In the genomic region with DNA sequence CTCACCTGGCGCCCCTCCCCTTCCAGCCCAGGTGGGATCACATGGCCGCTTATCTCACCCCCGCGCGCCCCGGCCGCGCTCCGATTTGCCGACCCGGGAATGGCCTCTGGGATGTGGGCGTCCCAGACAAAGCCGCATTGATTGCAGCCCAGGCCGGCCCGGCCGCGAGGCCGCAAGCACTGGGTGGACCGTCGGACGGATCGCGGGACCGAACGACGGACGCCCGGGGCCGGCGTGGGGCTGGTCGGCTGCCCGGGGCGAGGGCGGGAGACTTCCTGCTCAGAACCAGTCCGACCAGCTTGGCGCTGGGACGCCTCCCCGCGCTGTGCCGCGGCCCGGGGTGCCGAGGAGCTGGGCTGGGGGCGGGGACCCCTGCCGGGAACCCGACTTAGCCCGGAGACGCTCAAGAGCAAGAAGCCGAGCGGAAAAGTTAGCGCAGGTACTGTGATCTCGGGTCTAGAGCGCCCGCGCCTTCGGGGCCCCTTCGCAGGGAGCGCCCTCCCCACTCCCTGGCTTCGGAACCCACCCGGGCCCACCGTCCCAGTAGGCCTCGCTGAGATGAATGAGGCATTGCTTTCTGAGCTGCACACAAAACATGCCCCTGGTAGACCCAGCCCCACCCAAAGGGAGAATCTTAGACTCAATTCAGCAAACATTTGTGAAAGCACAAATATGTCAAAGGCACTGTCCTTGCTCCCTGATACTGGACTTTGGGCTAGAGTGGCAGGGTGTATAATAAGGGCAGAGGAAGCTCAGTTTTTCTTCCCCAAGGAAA, we compare ENCODE assay signal across 10 cellular contexts. TPM values are rescaled to one million over a fixed set of nuclear protein-coding genes. Genes with fewer than 3 reads are reported as not detected.
DNase-seq lines count a peak whose midpoint lies in the region; ATAC-seq, FAIRE-seq and TF ChIP-seq lines count a peak whose summit lies in the region.
"Had no signal": no experiment of that assay in that cellular context is flagged by ENCODE, and none has a peak within 500 bp of the region (broad histone marks: within the 10 kb centered on the region; RNA-seq: fewer than 3 reads in every experiment).

No MANE protein-coding gene starts in this region.

- H3K36me3 ChIP-seq in H1 (ENCODE audit: control insufficient read depth in 2 of 4, insufficient read depth in 4 of 4, low read length in 3 of 4) (no peaks in the 10 kb centered on the region), mesendoderm (ENCODE audit: control insufficient read depth, insufficient read depth, low read length) (no peaks in the 10 kb centered on the region)
- H3K36me3 ChIP-seq: BLaER1 treated with 17β-estradiol and CSF1 and Interleukin-3, amounts not matched to agents 10 nM and 100 nM had no signal

- ATAC-seq in HG03135 (IDR thresholded peaks at IDR 0.05; ENCODE audit: unreplicated experiment), result no peak

- H3K9ac ChIP-seq in H1 (replicated peaks in 1 of 4; ENCODE audit: extremely low read depth in 1 of 4, low read depth in 3 of 4, low read length in 3 of 4) (peak overlapping the region; percentile 51 to 74 (median 64)), mesendoderm (ENCODE audit: low read length) (peak overlapping the region; percentile 83)
- H3K9ac ChIP-seq: BLaER1 treated with 17β-estradiol and CSF1 and Interleukin-3, amounts not matched to agents 10 nM and 100 nM had no signal

- CTCF ChIA-PET in H1 (lab: Charles Lee; ENCODE audit: partially characterized antibody), result interaction anchor here (0.8 to 14.7 kb wide), 11 partner anchors 10 to 146 kb away, joined by 3 to 371 read pairs (median 4); a partner anchor contains a TSS

- H2AK5ac ChIP-seq in H1 (ENCODE audit: low read depth, low read length) (no peak overlapping the region), mesendoderm (ENCODE audit: low read length) (no peak overlapping the region)

- peaks cover 0 to 3% of the 10 kb centered on the region in 2 experiments for H4K20me1 ChIP-seq in H1 (replicated peaks in 1 of 2; ENCODE audit: control insufficient read depth in 1 of 2, insufficient read depth in 2 of 2, low read length in 2 of 2)
- H4K20me1 ChIP-seq: BLaER1 treated with 17β-estradiol and CSF1 and Interleukin-3, amounts not matched to agents 10 nM and 100 nM had no signal

- no peak for TF ChIP-seq EP300 in H1 (IDR thresholded peaks at IDR 0.05; ENCODE audit: borderline replicate concordance in 1 of 2, low read depth in 2 of 2, low read length in 2 of 2)

- no peak for FAIRE-seq in H1 (lab: Jason Lieb, UNC)

- H3K27me3 ChIP-seq in H1 (replicated peaks in 1 of 4; ENCODE audit: control insufficient read depth in 3 of 4, extremely low read depth in 1 of 4, insufficient read depth in 3 of 4, low read length in 3 of 4) (peaks cover 0 to 12% (median 2%) of the 10 kb centered on the region in 4 experiments; a peak in 5 of 7 replicates), mesendoderm (ENCODE audit: insufficient read depth, low read length, poor library complexity) (no peaks in the 10 kb centered on the region)
- H3K27me3 ChIP-seq: BLaER1 treated with 17β-estradiol and CSF1 and Interleukin-3, amounts not matched to agents 10 nM and 100 nM had no signal

- H4K5ac ChIP-seq in H1 (ENCODE audit: insufficient read length, low read depth, low read length) (peak overlapping the region; percentile 34), mesendoderm (ENCODE audit: low read length) (no peak overlapping the region)

- no peak overlapping the region for H2BK12ac ChIP-seq in H1 (ENCODE audit: low read depth, low read length)

- WGBS in H1 (ENCODE audit: extremely low coverage in 1 of 2, insufficient coverage in 1 of 2, insufficient read length in 1 of 2, insufficient replicate concordance in 2 of 2, low coverage in 1 of 2, low lambda C conversion rate in 2 of 2, missing lambda C conversion rate in 1 of 2), 2 experiments, result 3% methylated on average over 41 of the region's 62 CpGs; no CpG with 5 or more reads in 1 of the 2 experiments
- whole genome bisulfite sequencing in mesendoderm (ENCODE audit: extremely low coverage, insufficient coverage, low lambda C conversion rate), result no CpG with 5 or more reads among the region's 62 CpGs

- H2BK15ac ChIP-seq in H1 (ENCODE audit: low read length), result 0 out of 2 replicates have a peak overlapping the region, but pooled peaks have one; percentile 48
- peak overlapping the region; percentile 75 for H2BK15ac ChIP-seq in mesendoderm (replicated peaks; ENCODE audit: low read depth)

- H3K4me3 ChIP-seq in H1 (ENCODE audit: extremely low read depth in 1 of 4, insufficient read depth in 2 of 4, low read depth in 3 of 4, low read length in 4 of 4) (peak overlapping the region; percentile 51 to 74 (median 60)), mesendoderm (ENCODE audit: low read length) (peak overlapping the region; percentile 4)
- H3K4me3 ChIP-seq: BLaER1 treated with 17β-estradiol and CSF1 and Interleukin-3, amounts not matched to agents 10 nM and 100 nM had no signal

- H2BK120ac ChIP-seq in H1 (replicated peaks; ENCODE audit: low read depth, low read length) (no peak overlapping the region), mesendoderm (ENCODE audit: low read depth, low read length) (no peak overlapping the region)

- H4K8ac ChIP-seq in H1 (ENCODE audit: extremely low read depth, insufficient read depth, low read length) (peak overlapping the region; percentile 90), mesendoderm (ENCODE audit: low read depth, low read length) (no peak overlapping the region)

- peak in 1 of 2 experiments; percentile 75; a peak in 2 of 3 replicates for TF ChIP-seq POLR2A in H1 (IDR thresholded peaks at IDR 0.05; ENCODE audit: control extremely low read depth in 1 of 2, low read depth in 2 of 2, low read length in 2 of 2)

- TF ChIP-seq CTCF in 22Rv1 (IDR thresholded peaks at IDR 0.05) (no peak), H1 (IDR thresholded peaks at IDR 0.05; ENCODE audit: control extremely low read depth in 1 of 3, insufficient read depth in 1 of 3, low read depth in 1 of 3, low read length in 3 of 3) (no peak)

- peak overlapping the region; percentile 72 for H3K27ac ChIP-seq in 22Rv1
- H3K27ac ChIP-seq in H1 (ENCODE audit: low read depth, low read length), result no peak overlapping the region
- no peak overlapping the region for H3K27ac ChIP-seq in mesendoderm (ENCODE audit: low read depth, low read length)
- H3K27ac ChIP-seq: BLaER1 treated with 17β-estradiol and CSF1 and Interleukin-3, amounts not matched to agents 10 nM and 100 nM had no signal

- H3K18ac ChIP-seq in H1 (ENCODE audit: extremely low read depth, low read length), result peak overlapping the region; percentile 55
- H3K18ac ChIP-seq in mesendoderm (ENCODE audit: low read length), result peak overlapping the region; percentile 65

- H3K23ac ChIP-seq in H1 (ENCODE audit: insufficient read length) (no peak overlapping the region), mesendoderm (ENCODE audit: low read length) (peak overlapping the region; percentile 85)

- H3K79me1 ChIP-seq in H1 (ENCODE audit: low read depth, low read length) (peaks cover 2% of the 10 kb centered on the region), mesendoderm (ENCODE audit: low read length) (no peaks in the 10 kb centered on the region)

- DNase-seq in NCI-H1105 (lab: John Stamatoyannopoulos, UW), result peak; percentile 59
- DNase-seq in H1 (ENCODE audit: low read depth in 1 of 2, low spot score in 2 of 2), result peak; percentile 13 to 85
- DNase-seq in mesendoderm, result peak; percentile 73
- DNase-seq in central memory CD4-positive, alpha-beta T cell, result no peak
- no peak for DNase-seq in NCI-H128 (lab: John Stamatoyannopoulos, UW; ENCODE audit: unreplicated experiment)
- DNase-seq in T1000 (lab: John Stamatoyannopoulos, UW), result no peak

- H3K14ac ChIP-seq in H1 (ENCODE audit: insufficient read length), result no peak overlapping the region

- no peak for TF ChIP-seq RAD21 in H1 (IDR thresholded peaks at IDR 0.05 in 1 of 2, conservative IDR thresholded peaks at IDR 0.05 in 1 of 2; ENCODE audit: low read depth in 2 of 2, low read length in 2 of 2)

- H3K4me1 ChIP-seq in H1 (replicated peaks in 1 of 4; ENCODE audit: control insufficient read depth in 3 of 4, insufficient read depth in 4 of 4, low read length in 3 of 4) (peaks cover 3 to 24% (median 16%) of the 10 kb centered on the region in 4 experiments), mesendoderm (ENCODE audit: control insufficient read depth, low read depth, low read length) (peaks cover 4% of the 10 kb centered on the region)

- H4K91ac ChIP-seq in H1 (replicated peaks; ENCODE audit: insufficient read length, low read length), result peak overlapping the region; percentile 38

- H3K9me3 ChIP-seq in H1 (ENCODE audit: insufficient read depth in 2 of 2, low read depth in 1 of 2, low read length in 1 of 2), result no peaks in the 10 kb centered on the region
- H3K9me3 ChIP-seq: BLaER1 treated with 17β-estradiol and CSF1 and Interleukin-3, amounts not matched to agents 10 nM and 100 nM had no signal

- H2BK5ac ChIP-seq in H1 (ENCODE audit: low read depth, low read length) (peak overlapping the region; percentile 75; the same call in 1 of the 2 replicates), mesendoderm (ENCODE audit: low read length) (no peak overlapping the region)

- peaks cover 0 to 3% of the 10 kb centered on the region in 2 experiments; a peak in 1 of 4 replicates for H3K79me2 ChIP-seq in H1 (ENCODE audit: control insufficient read depth in 1 of 2, insufficient read depth in 2 of 2, low read length in 2 of 2)
- no peaks in the 10 kb centered on the region for H3K79me2 ChIP-seq in mesendoderm (ENCODE audit: control insufficient read depth, insufficient read depth, low read length)

- POLR2A ChIA-PET in H1 (lab: Charles Lee; ENCODE audit: partially characterized antibody), result interaction anchor here (0.6 to 2.2 kb wide), 14 partner anchors 9 to 394 kb away, joined by 3 to 13 read pairs (median 4); a partner anchor contains a TSS

- H3K56ac ChIP-seq in H1 (replicated peaks; ENCODE audit: insufficient read length, low read depth, low read length), result no peak overlapping the region
- H3K56ac ChIP-seq in mesendoderm (ENCODE audit: low read length), result peak overlapping the region; percentile 87

- H2BK20ac ChIP-seq in H1 (ENCODE audit: low read length), result no peak overlapping the region

- peak overlapping the region; percentile 42; the same call in 1 of the 2 replicates for H2AFZ ChIP-seq in H1 (ENCODE audit: low read length)

- peak overlapping the region; percentile 74 to 80 for H3K4me2 ChIP-seq in H1 (ENCODE audit: insufficient read depth in 1 of 2, low read depth in 2 of 2, low read length in 2 of 2)
- peak overlapping the region; percentile 79 for H3K4me2 ChIP-seq in mesendoderm (ENCODE audit: low read length)
- H3K4me2 ChIP-seq: BLaER1 treated with 17β-estradiol and CSF1 and Interleukin-3, amounts not matched to agents 10 nM and 100 nM had no signal

- peaks cover 5% of the 10 kb centered on the region; the same call in 1 of the 2 replicates for H3K23me2 ChIP-seq in H1 (ENCODE audit: low read depth, low read length)

- H3K4ac ChIP-seq in H1 (replicated peaks; ENCODE audit: insufficient read length, low read depth, low read length) (peak overlapping the region; percentile 30), mesendoderm (ENCODE audit: low read depth, low read length) (peak overlapping the region; percentile 94)

RNA-seq across cellular contexts. Expression of a gene that starts 0.4 kb away (rescaled TPM):
- 30.5 and 32.8 TPM in 2 replicates for total RNA-seq in H1 (2021; fragmentation: NEBNext Ultra II Directional; extraction: Animal tissue kit (Norgen Biotek cat#: 25700))
- 9.3 and 12.4 TPM in 2 replicates for polyA plus RNA-seq in H1 (2011; rRNA removed)
- 9.9 TPM for polyA plus RNA-seq in H1 (2011; cell fraction: cytosol; rRNA removed)
- 16.3 TPM for polyA plus RNA-seq in H1 (2011; cell fraction: nucleus; rRNA removed)
- 17.1 to 22.3 TPM (median 20.0 TPM) in 4 replicates for polyA plus RNA-seq in H1 (2012, experiment 1 of 2)
- 21.6 TPM for polyA plus RNA-seq in H1 (2012, experiment 2 of 2)
- polyA plus RNA-seq in H1 (2013, experiment 1 of 2), result 20.5 TPM
- polyA plus RNA-seq in H1 (2013, experiment 2 of 2), result 20.2 TPM
- 7.7 and 10.7 TPM in 2 replicates for polyA minus RNA-seq in H1 (2011; rRNA and poly(A)+ RNA removed)
- 8.4 TPM for polyA minus RNA-seq in H1 (2011; cell fraction: cytosol; rRNA and poly(A)+ RNA removed)
- 13.1 TPM for polyA minus RNA-seq in H1 (2011; cell fraction: nucleus; rRNA and poly(A)+ RNA removed)
- 35.3 TPM for polyA plus RNA-seq in mesendoderm (2013, experiment 1 of 2)
- polyA plus RNA-seq in mesendoderm (2013, experiment 2 of 2), result 35.8 TPM
- total RNA-seq: T-helper 1 cell treated with Interleukin-12 subunit alpha and Interleukin-12 subunit beta and Interleukin-4 antibody, amounts not matched to agents 30 ng/mL and 1 ng/mL, for 36 hours had no signal

RNA-seq across cellular contexts. Expression of a gene that starts 22.0 kb away (rescaled TPM):
- total RNA-seq in H1 (2021; fragmentation: NEBNext Ultra II Directional; extraction: Animal tissue kit (Norgen Biotek cat#: 25700)), result 0.29 and 0.50 TPM in 2 replicates
- polyA plus RNA-seq in H1 (2011; rRNA removed), result 0.46 and 1.0 TPM in 2 replicates
- 1.5 TPM for polyA plus RNA-seq in H1 (2011; cell fraction: cytosol; rRNA removed)
- 0.81 TPM for polyA plus RNA-seq in H1 (2011; cell fraction: nucleus; rRNA removed)
- polyA plus RNA-seq in H1 (2012, experiment 1 of 2), result 0.54 to 1.4 TPM (median 1.1 TPM) in 4 replicates
- 0.97 TPM for polyA plus RNA-seq in H1 (2012, experiment 2 of 2)
- 0.18 TPM for polyA plus RNA-seq in H1 (2013, experiment 1 of 2)
- polyA plus RNA-seq in H1 (2013, experiment 2 of 2), result 0.20 TPM
- polyA minus RNA-seq in H1 (2011; rRNA and poly(A)+ RNA removed), result 0.28 and 0.34 TPM in 2 replicates
- polyA minus RNA-seq in H1 (2011; cell fraction: cytosol; rRNA and poly(A)+ RNA removed), result not detected
- polyA minus RNA-seq in H1 (2011; cell fraction: nucleus; rRNA and poly(A)+ RNA removed), result not detected
- 0.20 TPM for polyA plus RNA-seq in mesendoderm (2013, experiment 1 of 2)
- polyA plus RNA-seq in mesendoderm (2013, experiment 2 of 2), result 0.10 TPM

RNA-seq across cellular contexts. Expression of a gene that starts 22.1 kb away (rescaled TPM):
- 21.0 and 22.6 TPM in 2 replicates for total RNA-seq in H1 (2021; fragmentation: NEBNext Ultra II Directional; extraction: Animal tissue kit (Norgen Biotek cat#: 25700))
- 3.1 and 5.3 TPM in 2 replicates for polyA plus RNA-seq in H1 (2011; rRNA removed)
- polyA plus RNA-seq in H1 (2011; cell fraction: cytosol; rRNA removed), result 13.9 TPM
- polyA plus RNA-seq in H1 (2011; cell fraction: nucleus; rRNA removed), result 21.3 TPM
- 14.8 to 17.7 TPM (median 16.7 TPM) in 4 replicates for polyA plus RNA-seq in H1 (2012, experiment 1 of 2)
- 4.4 TPM for polyA plus RNA-seq in H1 (2012, experiment 2 of 2)
- 15.5 TPM for polyA plus RNA-seq in H1 (2013, experiment 1 of 2)
- polyA plus RNA-seq in H1 (2013, experiment 2 of 2), result 14.1 TPM
- 5.8 and 8.4 TPM in 2 replicates for polyA minus RNA-seq in H1 (2011; rRNA and poly(A)+ RNA removed)
- polyA minus RNA-seq in H1 (2011; cell fraction: cytosol; rRNA and poly(A)+ RNA removed), result 7.2 TPM
- polyA minus RNA-seq in H1 (2011; cell fraction: nucleus; rRNA and poly(A)+ RNA removed), result 13.0 TPM
- 9.1 TPM for polyA plus RNA-seq in mesendoderm (2013, experiment 1 of 2)
- polyA plus RNA-seq in mesendoderm (2013, experiment 2 of 2), result 10.8 TPM
- total RNA-seq: T-helper 1 cell treated with Interleukin-12 subunit alpha and Interleukin-12 subunit beta and Interleukin-4 antibody, amounts not matched to agents 30 ng/mL and 1 ng/mL, for 36 hours had no signal

Comparison
In these comparisons a context has a peak if more than half of its experiments do, and no peak if none do; other contexts are left out.
1. DNase-seq: peak in NCI-H1105 (single experiment), H1 (2 of 2) and mesendoderm (single experiment); none in central memory CD4-positive, alpha-beta T cell (single experiment), NCI-H128 (single experiment) and T1000 (single experiment).